8 cellular contexts compared by ENCODE assay signal in genomic region chr2:25361261-25362048, GRCh38. TPM values are rescaled to one million over a fixed set of nuclear protein-coding genes. Genes with fewer than 3 reads are reported as not detected.
DNase-seq lines count a peak whose midpoint lies in the region; ATAC-seq, FAIRE-seq and TF ChIP-seq lines count a peak whose summit lies in the region.

No MANE protein-coding gene starts in this region.

- ATAC-seq in activated naive CD4-positive, alpha-beta T cell treated with anti-CD3 and anti-CD28 coated beads, Interleukin-2, amount 50 U/mL, for 72 hours: no peak
- ATAC-seq in HG03025 (IDR thresholded peaks at IDR 0.05; ENCODE audit: low FRiP score, unreplicated experiment): no peak

- H3K4me3 ChIP-seq in kidney (ENCODE audit: low read length in 2 of 2) (peak overlapping the region; percentile 33 to 72), stomach (peak overlapping the region; percentile 34 to 46 (median 40))

- H3K4me1 Mint-ChIP-seq in activated CD4-positive, alpha-beta T cell treated with anti-CD3 and anti-CD28 coated beads, Interleukin-2, amount 10 ng/mL, durations not matched to agents 24 days and 14 days: peaks cover 19% of the 10 kb centered on the region

- DNase-seq in activated CD4-positive, alpha-beta T cell treated with anti-CD3 and anti-CD28 coated beads, Interleukin-2, amount 10 ng/mL, durations not matched to agents 24 days and 14 days: no peak
- no peak for DNase-seq in activated CD4-positive, alpha-beta T cell treated with anti-CD3 and anti-CD28 coated beads for 48 hours
- DNase-seq in activated naive CD4-positive, alpha-beta T cell treated with anti-CD3 and anti-CD28 coated beads, Interleukin-2, amount 50 U/mL, for 72 hours (ENCODE audit: low spot score in 2 of 2): no peak
- DNase-seq in kidney (no peak), stomach (no peak)
- no peak for DNase-seq in effector CD8-positive, alpha-beta T cell (lab: John Stamatoyannopoulos, UW)
- DNase-seq in activated CD8-positive, alpha-beta memory T cell treated with anti-CD3 and anti-CD28 coated beads, Interleukin-2, amount 50 U/mL, for 4 hours: no peak

- 52 to 55% (median 55%) methylated on average over 30 to 34 of the region's 34 CpGs for WGBS in stomach, 5 donors

- peak overlapping the region; percentile 84 for H3K4me3 Mint-ChIP-seq in activated CD4-positive, alpha-beta T cell treated with anti-CD3 and anti-CD28 coated beads, Interleukin-2, amount 10 ng/mL, durations not matched to agents 24 days and 14 days

- H3K27me3 ChIP-seq in stomach: no peaks in the 10 kb centered on the region

- H3K9me3 Mint-ChIP-seq in activated CD4-positive, alpha-beta T cell treated with anti-CD3 and anti-CD28 coated beads, Interleukin-2, amount 10 ng/mL, durations not matched to agents 24 days and 14 days: no peaks in the 10 kb centered on the region
- no peaks in the 10 kb centered on the region for H3K9me3 Mint-ChIP-seq in activated naive CD4-positive, alpha-beta T cell treated with anti-CD3 and anti-CD28 coated beads, Interleukin-2, amount 50 U/mL, for 72 hours

- H3K27ac Mint-ChIP-seq in activated CD4-positive, alpha-beta T cell treated with anti-CD3 and anti-CD28 coated beads, Interleukin-2, amount 10 ng/mL, durations not matched to agents 24 days and 14 days: no peak overlapping the region
- H3K27ac Mint-ChIP-seq in activated naive CD4-positive, alpha-beta T cell treated with anti-CD3 and anti-CD28 coated beads, Interleukin-2, amount 50 U/mL, for 72 hours: peak overlapping the region; percentile 55 to 91

- H3K4me1 ChIP-seq in kidney (ENCODE audit: control insufficient read depth in 1 of 2, insufficient read depth in 1 of 2, low read depth in 1 of 2, low read length in 2 of 2): peaks cover 5 to 10% of the 10 kb centered on the region in 2 donors
- peaks cover 3 to 14% (median 10%) of the 10 kb centered on the region in 4 donors for H3K4me1 ChIP-seq in stomach

- H3K36me3 Mint-ChIP-seq in activated CD4-positive, alpha-beta T cell treated with anti-CD3 and anti-CD28 coated beads, Interleukin-2, amount 10 ng/mL, durations not matched to agents 24 days and 14 days (ENCODE audit: low read depth): no peaks in the 10 kb centered on the region
- H3K36me3 Mint-ChIP-seq in activated naive CD4-positive, alpha-beta T cell treated with anti-CD3 and anti-CD28 coated beads, Interleukin-2, amount 50 U/mL, for 72 hours: no peaks in the 10 kb centered on the region

- H3K27me3 Mint-ChIP-seq in activated CD4-positive, alpha-beta T cell treated with anti-CD3 and anti-CD28 coated beads, Interleukin-2, amount 10 ng/mL, durations not matched to agents 24 days and 14 days: no peaks in the 10 kb centered on the region

- no peak for FAIRE-seq in kidney (lab: Jason Lieb, UNC)

- no peak for TF ChIP-seq POLR2A in stomach (IDR thresholded peaks at IDR 0.05)

- no peak overlapping the region for H3K27ac ChIP-seq in kidney (ENCODE audit: low read depth in 2 of 2, low read length in 2 of 2)
- H3K27ac ChIP-seq in stomach: peak overlapping the region in 2 of 5 donors; percentile 69 to 77

- H3K9me3 ChIP-seq in kidney (ENCODE audit: control insufficient read depth in 1 of 2, low read length in 2 of 2): no peaks in the 10 kb centered on the region
- H3K9me3 ChIP-seq in stomach: no peaks in the 10 kb centered on the region

- TF ChIP-seq EP300 in stomach (IDR thresholded peaks at IDR 0.05): no peak

- peak overlapping the region in 1 of 2 donors; percentile 48 for H3K9ac ChIP-seq in kidney (ENCODE audit: low read length in 2 of 2)

- no peak for TF ChIP-seq CTCF in kidney (IDR thresholded peaks at IDR 0.05; ENCODE audit: borderline replicate concordance, extremely low read depth, insufficient read depth)
- TF ChIP-seq CTCF in stomach (IDR thresholded peaks at IDR 0.05): peak in 1 of 7 experiments; percentile 10

- no peaks in the 10 kb centered on the region for H3K36me3 ChIP-seq in kidney (ENCODE audit: control insufficient read depth in 1 of 2, insufficient read depth in 2 of 2, low read length in 2 of 2)
- H3K36me3 ChIP-seq in stomach: no peaks in the 10 kb centered on the region

- intact Hi-C loops in activated CD4-positive, alpha-beta T cell treated with anti-CD3 and anti-CD28 coated beads, Interleukin-2, amount 10 ng/mL, durations not matched to agents 24 days and 14 days (cut with micrococcal nuclease): loop anchor here (1.0 to 2.0 kb wide), 5 partner anchors 16 to 205 kb away; no protein-coding TSS in a partner anchor
- intact Hi-C loops in kidney (cut with DNase I): no loop called here
- intact Hi-C loops in stomach (cut with DNase I; ENCODE audit: low total_unique reads): no loop called here

RNA-seq across cellular contexts. Expression of gene DNMT3A, which starts 19.7 kb away (rescaled TPM):
- total RNA-seq in activated CD4-positive, alpha-beta T cell treated with anti-CD3 and anti-CD28 coated beads, Interleukin-2, amount 10 ng/mL, durations not matched to agents 24 days and 14 days: 97.4 and 102 TPM in 2 replicates
- total RNA-seq in activated naive CD4-positive, alpha-beta T cell treated with anti-CD3 and anti-CD28 coated beads, Interleukin-2, amount 50 U/mL, for 72 hours: 10 to 100 TPM; 83.1 to 89.6 TPM
- total RNA-seq in kidney: 31.4 TPM
- polyA plus RNA-seq in kidney (ENCODE audit: insufficient read depth, low read depth, low replicate concordance): 6.5 TPM
- total RNA-seq in stomach: 10 to 100 TPM in 4 of 5 donors, 1 to 10 TPM in 1; 6.4 to 47.4 (median 21.9) TPM
- polyA plus RNA-seq in stomach: 10 to 100 TPM in 1 of 3 donors, 1 to 10 TPM in 2; 3.4 to 10.1 (median 5.1) TPM
